Comparison of ENCODE assay signal across 20 cellular contexts in the genomic region with DNA sequence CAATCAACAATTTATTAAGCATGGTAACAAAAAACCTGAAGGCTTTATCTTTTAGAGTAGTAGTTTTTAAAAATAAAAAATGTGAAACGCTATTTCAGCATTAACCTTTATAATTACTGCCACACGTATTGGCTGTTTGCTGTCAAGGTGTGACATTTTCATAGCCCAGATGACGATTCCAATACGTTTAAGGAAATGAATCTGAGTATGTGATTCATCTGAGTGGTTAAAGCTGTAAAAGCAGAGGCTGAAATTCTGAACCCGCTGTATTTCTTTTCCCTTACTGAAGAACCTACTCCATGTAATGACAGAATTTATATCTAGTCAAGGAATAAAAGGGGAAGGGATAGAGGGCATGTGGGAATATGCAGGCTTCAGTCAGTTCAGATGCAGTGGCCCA.
A peak's percentile ranks its signal among the peaks of the same experiment; 100 is the strongest.
DNase-seq lines count a peak whose midpoint lies in the region; ATAC-seq and TF ChIP-seq lines count a peak whose summit lies in the region.
"Had no signal": no experiment of that assay in that cellular context is flagged by ENCODE, and none has a peak within 500 bp of the region (broad histone marks: within the 10 kb centered on the region; RNA-seq: fewer than 3 reads in every experiment).

No MANE protein-coding gene starts in this region.

- no peak overlapping the region for H3K23ac ChIP-seq in mesendoderm (ENCODE audit: low read length)

- no peak for TF ChIP-seq CTCF in cardiac muscle cell (IDR thresholded peaks at IDR 0.05; ENCODE audit: low read depth, low read length)
- no peak for TF ChIP-seq CTCF in stomach (IDR thresholded peaks at IDR 0.05)

- no peaks in the 10 kb centered on the region for H3K79me2 ChIP-seq in mesendoderm (ENCODE audit: control insufficient read depth, insufficient read depth, low read length)

- H3K56ac ChIP-seq in mesendoderm (ENCODE audit: low read length), result no peak overlapping the region

- H3K4me1 ChIP-seq in cardiac muscle cell (ENCODE audit: low read depth) (peaks cover 40% of the 10 kb centered on the region), iPS DF 6.9 (ENCODE audit: control insufficient read depth, insufficient read depth, low read length) (0 out of 2 replicates have a peak, but pooled peaks cover 1% of the 10 kb centered on the region), stomach (peaks cover 0 to 41% (median 14%) of the 10 kb centered on the region in 4 donors), mesendoderm (ENCODE audit: control insufficient read depth, low read depth, low read length) (peaks cover 2% of the 10 kb centered on the region)
- H3K4me1 ChIP-seq in CD8-positive, alpha-beta memory T cell (ENCODE audit: insufficient read depth, low read length), result peaks cover 20% of the 10 kb centered on the region
- H3K4me1 ChIP-seq: gastroesophageal sphincter, uterus had no signal

- no CpG with 5 or more reads among the region's 5 CpGs for WGBS in iPS DF 6.9 (ENCODE audit: insufficient coverage, insufficient read length)
- WGBS in stomach, 5 donors, result 60 to 75% (median 69%) methylated on average over 5 of the region's 5 CpGs
- WGBS in mesendoderm (ENCODE audit: extremely low coverage, insufficient coverage, low lambda C conversion rate), result no CpG with 5 or more reads among the region's 5 CpGs

- peak overlapping the region; percentile 36 for H3K4me3 Mint-ChIP-seq in activated naive CD8-positive, alpha-beta T cell
- H3K4me3 Mint-ChIP-seq in CD8-positive, alpha-beta memory T cell, result peak overlapping the region in 1 of 7 donors; percentile 19
- H3K4me3 Mint-ChIP-seq: stimulated activated naive B cell treated with anti-CD40 and anti-IgM and Interleukin-4, amounts not matched to agents 10 μg/mL and 1 μg/mL and 100 μg/mL, for 72 hours had no signal

- TF ChIP-seq EP300 in stomach (IDR thresholded peaks at IDR 0.05), result no peak

- TF ChIP-seq POLR2A in stomach (IDR thresholded peaks at IDR 0.05), result no peak

- DNase-seq in cardiac muscle cell (ENCODE audit: low read depth in 1 of 2, low spot score in 1 of 2), result no peak
- no peak for DNase-seq in Right ventricle myocardium superior
- DNase-seq in iPS DF 6.9 (ENCODE audit: low read depth, low spot score), result no peak
- DNase-seq in stomach, result no peak
- DNase-seq in NCI-H187 (lab: John Stamatoyannopoulos, UW), result no peak
- DNase-seq in CD8-positive, alpha-beta memory T cell, result no peak
- no peak for DNase-seq in mesendoderm
- DNase-seq: activated naive CD4-positive, alpha-beta T cell; Calu3; cerebellar nuclear complex; HCEC 1CT; mesenchymal stem cell; MG63; NCI-H1930; NCI-H510A treated with DMSO at 0.1 percent for 48 hours; small intestine; stimulated activated naive B cell treated with anti-CD40 and anti-IgM and Interleukin-4, amounts not matched to agents 10 μg/mL and 1 μg/mL and 100 μg/mL, for 72 hours; uterus had no signal

- H4K5ac ChIP-seq in mesendoderm (ENCODE audit: low read length), result no peak overlapping the region

- H3K4me1 Mint-ChIP-seq in activated naive CD8-positive, alpha-beta T cell (ENCODE audit: low read depth), result peaks cover 31% of the 10 kb centered on the region
- H3K4me1 Mint-ChIP-seq in CD8-positive, alpha-beta memory T cell, result peaks cover 17 to 31% (median 28%) of the 10 kb centered on the region in 3 donors

- no peaks in the 10 kb centered on the region for H3K9me3 Mint-ChIP-seq in activated naive CD8-positive, alpha-beta T cell (ENCODE audit: low read depth)
- no peaks in the 10 kb centered on the region for H3K9me3 Mint-ChIP-seq in CD8-positive, alpha-beta memory T cell
- H3K9me3 Mint-ChIP-seq: stimulated activated naive B cell treated with anti-CD40 and anti-IgM and Interleukin-4, amounts not matched to agents 10 μg/mL and 1 μg/mL and 100 μg/mL, for 72 hours had no signal

- H3K27ac ChIP-seq in cardiac muscle cell, result peak overlapping the region; percentile 99
- peak overlapping the region; percentile 45 for H3K27ac ChIP-seq in iPS DF 6.9 (ENCODE audit: low read length)
- H3K27ac ChIP-seq in stomach, result peak overlapping the region; percentile 31 to 80 (median 50)
- no peak overlapping the region for H3K27ac ChIP-seq in CD8-positive, alpha-beta memory T cell (ENCODE audit: low read depth, low read length)
- H3K27ac ChIP-seq in mesendoderm (ENCODE audit: low read depth, low read length), result no peak overlapping the region
- H3K27ac ChIP-seq: gastroesophageal sphincter, uterus had no signal

- no peak overlapping the region for H3K9ac ChIP-seq in mesendoderm (ENCODE audit: low read length)

- no peak overlapping the region for H3K4me3 ChIP-seq in cardiac muscle cell
- no peak overlapping the region for H3K4me3 ChIP-seq in iPS DF 6.9 (ENCODE audit: low read length)
- H3K4me3 ChIP-seq in stomach, result no peak overlapping the region
- H3K4me3 ChIP-seq in CD8-positive, alpha-beta memory T cell (ENCODE audit: low read length), result no peak overlapping the region
- H3K4me3 ChIP-seq in mesendoderm (ENCODE audit: low read length), result no peak overlapping the region
- H3K4me3 ChIP-seq: gastroesophageal sphincter, MG63, uterus had no signal

- H3K4me2 ChIP-seq in mesendoderm (ENCODE audit: low read length), result no peak overlapping the region

- intact Hi-C loops in Right ventricle myocardium superior (cut with DNase I) (no loop called here), stomach (cut with DNase I; ENCODE audit: low total_unique reads) (no loop called here)

- no peak overlapping the region for H3K18ac ChIP-seq in mesendoderm (ENCODE audit: low read length)

- no peak overlapping the region for H2BK5ac ChIP-seq in mesendoderm (ENCODE audit: low read length)

- CTCF ChIA-PET in CD8-positive, alpha-beta memory T cell (lab: Charles Lee), result no interaction called here

- peak overlapping the region; percentile 89 for H3K27ac Mint-ChIP-seq in activated naive CD8-positive, alpha-beta T cell
- peak overlapping the region in 4 of 8 donors; percentile 44 to 86 (median 56) for H3K27ac Mint-ChIP-seq in CD8-positive, alpha-beta memory T cell
- H3K27ac Mint-ChIP-seq: stimulated activated naive B cell treated with anti-CD40 and anti-IgM and Interleukin-4, amounts not matched to agents 10 μg/mL and 1 μg/mL and 100 μg/mL, for 72 hours had no signal

- H3K27me3 ChIP-seq in cardiac muscle cell (no peaks in the 10 kb centered on the region), iPS DF 6.9 (ENCODE audit: control insufficient read depth, insufficient read depth, low read length) (no peaks in the 10 kb centered on the region), stomach (no peaks in the 10 kb centered on the region), mesendoderm (ENCODE audit: insufficient read depth, low read length, poor library complexity) (no peaks in the 10 kb centered on the region)
- H3K27me3 ChIP-seq in CD8-positive, alpha-beta memory T cell (ENCODE audit: insufficient read depth, low read length, poor library complexity, severe bottlenecking), result no peaks in the 10 kb centered on the region
- H3K27me3 ChIP-seq: gastroesophageal sphincter, MG63, uterus had no signal

- H3K27me3 Mint-ChIP-seq in activated naive CD8-positive, alpha-beta T cell, result no peaks in the 10 kb centered on the region
- H3K27me3 Mint-ChIP-seq in CD8-positive, alpha-beta memory T cell, result no peaks in the 10 kb centered on the region
- H3K27me3 Mint-ChIP-seq: stimulated activated naive B cell treated with anti-CD40 and anti-IgM and Interleukin-4, amounts not matched to agents 10 μg/mL and 1 μg/mL and 100 μg/mL, for 72 hours had no signal

- no peaks in the 10 kb centered on the region for H3K36me3 ChIP-seq in cardiac muscle cell
- H3K36me3 ChIP-seq in iPS DF 6.9 (ENCODE audit: control insufficient read depth, insufficient read depth, low read length), result no peaks in the 10 kb centered on the region
- peaks cover 0 to 56% (median 38%) of the 10 kb centered on the region in 4 donors for H3K36me3 ChIP-seq in stomach
- no peaks in the 10 kb centered on the region for H3K36me3 ChIP-seq in CD8-positive, alpha-beta memory T cell (ENCODE audit: insufficient read depth, low read length)
- H3K36me3 ChIP-seq in mesendoderm (ENCODE audit: control insufficient read depth, insufficient read depth, low read length), result no peaks in the 10 kb centered on the region
- H3K36me3 ChIP-seq: uterus had no signal

- POLR2A ChIA-PET in CD8-positive, alpha-beta memory T cell (lab: Charles Lee), result no interaction called here

- no peak overlapping the region for H2BK120ac ChIP-seq in mesendoderm (ENCODE audit: low read depth, low read length)

- no peak overlapping the region for H2BK15ac ChIP-seq in mesendoderm (replicated peaks; ENCODE audit: low read depth)

- no peaks in the 10 kb centered on the region for H3K9me3 ChIP-seq in cardiac muscle cell (ENCODE audit: low read depth)
- H3K9me3 ChIP-seq in iPS DF 6.9 (ENCODE audit: control insufficient read depth, insufficient read depth, low read length), result no peaks in the 10 kb centered on the region
- no peaks in the 10 kb centered on the region for H3K9me3 ChIP-seq in stomach
- H3K9me3 ChIP-seq in CD8-positive, alpha-beta memory T cell (ENCODE audit: low read length), result no peaks in the 10 kb centered on the region
- H3K9me3 ChIP-seq: gastroesophageal sphincter, MG63, uterus had no signal

- peaks cover 29% of the 10 kb centered on the region for H3K36me3 Mint-ChIP-seq in activated naive CD8-positive, alpha-beta T cell
- peaks cover 0 to 32% (median 13%) of the 10 kb centered on the region in 3 donors for H3K36me3 Mint-ChIP-seq in CD8-positive, alpha-beta memory T cell

- no peaks in the 10 kb centered on the region for H3K79me1 ChIP-seq in mesendoderm (ENCODE audit: low read length)

- no peak for ATAC-seq in Right ventricle myocardium superior (ENCODE audit: poor library complexity)
- ATAC-seq: gastroesophageal sphincter; stimulated activated naive B cell treated with anti-CD40 and anti-IgM and Interleukin-4, amounts not matched to agents 10 μg/mL and 1 μg/mL and 100 μg/mL, for 72 hours had no signal

- H3K4ac ChIP-seq in mesendoderm (ENCODE audit: low read depth, low read length), result no peak overlapping the region

- no peak overlapping the region for H2AK5ac ChIP-seq in mesendoderm (ENCODE audit: low read length)

- H4K8ac ChIP-seq in mesendoderm (ENCODE audit: low read depth, low read length), result no peak overlapping the region

Comparison
In these comparisons a context has a peak if more than half of its experiments do, and no peak if none do; other contexts are left out.
1. H3K27ac ChIP-seq: peak in cardiac muscle cell (single experiment), iPS DF 6.9 (single experiment) and stomach (5 of 5); none in CD8-positive, alpha-beta memory T cell (single experiment) and mesendoderm (single experiment).